Comparison of ENCODE assay signal across 25 cellular contexts in genomic region chr2:209340522-209340921, GRCh38.
"Had no signal": no experiment of that assay in that cellular context is flagged by ENCODE, and none has a peak within 500 bp of the region (broad histone marks: within the 10 kb centered on the region; RNA-seq: fewer than 3 reads in every experiment).

No MANE protein-coding gene starts in this region.

- ATAC-seq: activated CD8-positive, alpha-beta T cell treated with anti-CD3 and anti-CD28 coated beads, Interleukin-2, amount 10 ng/mL, durations not matched to agents 7 days and 5 days; activated naive CD4-positive, alpha-beta T cell treated with anti-CD3 and anti-CD28 coated beads, Interleukin-2, amount 50 U/mL, for 72 hours; activated naive CD8-positive, alpha-beta T cell treated with anti-CD3 and anti-CD28 coated beads, Interleukin-2, amount 50 U/mL, for 24 hours; body of pancreas; SK-N-SH treated with all-trans-retinoic acid at 6 μM for 48 hours had no signal

- H3K4me3 ChIP-seq: ascending aorta, body of pancreas, cardiac muscle cell, MG63, SJSA1 had no signal

- H3K36me3 ChIP-seq: ascending aorta, cardiac muscle cell, MG63, SJSA1 had no signal

- H3K4me1 ChIP-seq: ascending aorta, body of pancreas, SJSA1 had no signal

- H3K9me3 ChIP-seq: ascending aorta, body of pancreas, MG63, SJSA1 had no signal

- H3K27ac ChIP-seq: ascending aorta, body of pancreas, cardiac muscle cell, SJSA1 had no signal

- DNase-seq: activated CD4-positive, alpha-beta T cell treated with anti-CD3 and anti-CD28 coated beads for 48 hours; activated CD4-positive, alpha-beta T cell treated with anti-CD3 and anti-CD28 coated beads, Interleukin-2, amount 50 U/mL, for 4 hours; activated CD4-positive, CD25-positive, alpha-beta regulatory T cell treated with anti-CD3 and anti-CD28 coated beads, Interleukin-2, amount 50 U/mL, for 72 hours; activated CD8-positive, alpha-beta memory T cell treated with anti-CD3 and anti-CD28 coated beads, Interleukin-2, amount 50 U/mL, for 48 hours; activated CD8-positive, alpha-beta T cell treated with anti-CD3 and anti-CD28 coated beads, Interleukin-2, amount 10 ng/mL, durations not matched to agents 7 days and 5 days; activated naive CD4-positive, alpha-beta T cell treated with Interleukin-2 at 50 U/mL for 16 hours; activated naive CD8-positive, alpha-beta T cell treated with anti-CD3 and anti-CD28 coated beads, Interleukin-2, amount 50 U/mL, for 24 hours; activated T-cell treated with anti-CD3 and anti-CD28 coated beads, Interleukin-2, amount 50 U/mL, for 1 hour; amniotic stem cell; body of pancreas; KG1; MG63; NCI-H1105 treated with DMSO at 0.1 percent for 48 hours; NCI-H1436 treated with DMSO at 0.1 percent for 48 hours; NCI-H187; NCI-H2081; NCI-H510A treated with DMSO at 0.1 percent for 48 hours; RPMI8226; SHP77; SW 1271 had no signal

- H3K27me3 ChIP-seq: ascending aorta, body of pancreas, cardiac muscle cell, MG63, SJSA1 had no signal
